In the genomic region with DNA sequence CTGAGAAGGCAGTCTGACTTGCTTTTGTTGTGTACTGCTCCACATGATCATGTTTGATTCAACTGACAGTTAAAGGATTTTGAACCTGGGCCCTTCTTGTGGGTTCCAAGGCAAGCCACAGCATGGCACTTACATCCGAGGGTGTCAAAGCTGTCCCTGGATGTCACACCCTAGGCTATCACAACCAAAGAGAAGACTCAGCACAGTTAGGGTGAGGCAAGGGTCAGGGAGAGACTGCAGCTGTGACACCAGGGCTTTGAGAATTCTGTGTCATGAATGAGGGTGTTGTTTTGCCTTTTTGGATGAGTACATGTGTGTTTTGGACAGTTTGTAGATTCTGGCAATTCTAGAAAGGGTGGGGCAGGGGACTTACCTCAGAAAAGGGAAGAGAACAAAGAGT, we compare ENCODE assay signal across 16 cellular contexts. TPM values are rescaled to one million over a fixed set of nuclear protein-coding genes. Genes with fewer than 3 reads are reported as not detected.
DNase-seq lines count a peak whose midpoint lies in the region; ATAC-seq, FAIRE-seq and TF ChIP-seq lines count a peak whose summit lies in the region.
"Had no signal": no experiment of that assay in that cellular context is flagged by ENCODE, and none has a peak within 500 bp of the region (broad histone marks: within the 10 kb centered on the region; RNA-seq: fewer than 3 reads in every experiment).

No MANE protein-coding gene starts in this region.

- no peak for TF ChIP-seq POLR2A in K562 (conservative IDR thresholded peaks at IDR 0.05)

- peak overlapping the region; percentile 51 for H3K9ac ChIP-seq in DND-41 (ENCODE audit: low read depth, low read length)
- H3K9ac ChIP-seq in MM.1S (ENCODE audit: low read length): 0 out of 2 replicates have a peak overlapping the region, but pooled peaks have one; percentile 5
- peak overlapping the region; percentile 17 to 57; a peak in 2 of 4 replicates for H3K9ac ChIP-seq in K562 (ENCODE audit: insufficient read depth in 1 of 2, low read depth in 2 of 2, low read length in 2 of 2)

- 10% methylated on average over 1 of the region's 1 CpG for WGBS in K562 (ENCODE audit: insufficient coverage, low coverage, missing lambda C conversion rate)

- H3K36me3 ChIP-seq in DND-41 (ENCODE audit: insufficient read depth, low read length) (no peaks in the 10 kb centered on the region), MM.1S (replicated peaks; ENCODE audit: insufficient read depth, low read length) (no peaks in the 10 kb centered on the region), K562 (ENCODE audit: control insufficient read depth, insufficient read depth, low read length) (no peaks in the 10 kb centered on the region)
- no peaks in the 10 kb centered on the region for H3K36me3 ChIP-seq in naive thymus-derived CD4-positive, alpha-beta T cell (ENCODE audit: control insufficient read depth in 2 of 3, insufficient read depth in 3 of 3, low read length in 3 of 3)
- H3K36me3 ChIP-seq: brain microvascular endothelial cell, prostate gland had no signal

- H3K4me2 ChIP-seq in DND-41 (ENCODE audit: insufficient read depth, low read length) (peak overlapping the region; percentile 61), MM.1S (ENCODE audit: low read depth, low read length) (peak overlapping the region; percentile 60; the same call in 1 of the 2 replicates), K562 (ENCODE audit: insufficient read depth, low read length) (no peak overlapping the region; the same call in 1 of the 2 replicates)

- peak overlapping the region; percentile 55 for H2AFZ ChIP-seq in DND-41 (ENCODE audit: low read depth, low read length)
- peak overlapping the region; percentile 63 for H2AFZ ChIP-seq in MM.1S (ENCODE audit: low read length)
- H2AFZ ChIP-seq in K562 (ENCODE audit: low read depth, low read length): peak overlapping the region; percentile 61

- peaks cover 63% of the 10 kb centered on the region for H3K4me1 ChIP-seq in DND-41 (ENCODE audit: insufficient read depth, low read length)
- H3K4me1 ChIP-seq in MM.1S (ENCODE audit: low read length): peaks cover 27% of the 10 kb centered on the region
- H3K4me1 ChIP-seq in K562 (replicated peaks in 1 of 2; ENCODE audit: control insufficient read depth in 2 of 2, insufficient read depth in 2 of 2, low read length in 2 of 2): peaks cover 8 to 40% of the 10 kb centered on the region in 2 experiments; a peak in 4 of 5 replicates
- peaks cover 0 to 18% of the 10 kb centered on the region in 2 donors for H3K4me1 ChIP-seq in naive thymus-derived CD4-positive, alpha-beta T cell (ENCODE audit: control insufficient read depth in 2 of 2, insufficient read depth in 2 of 2, low read length in 2 of 2)
- H3K4me1 ChIP-seq: prostate gland, testis had no signal

- TF ChIP-seq CTCF in DND-41 (IDR thresholded peaks at IDR 0.05; ENCODE audit: borderline replicate concordance, extremely low read depth, low read length, poor library complexity, severe bottlenecking) (no peak), MM.1S (IDR thresholded peaks at IDR 0.05; ENCODE audit: low read length) (no peak), K562 (IDR thresholded peaks at IDR 0.05 in 2 of 3, conservative IDR thresholded peaks at IDR 0.05 in 1 of 3; ENCODE audit: insufficient read depth in 2 of 3, low read depth in 1 of 3, low read length in 3 of 3) (no peak)

- no peaks in the 10 kb centered on the region for H3K9me2 ChIP-seq in MM.1S (replicated peaks; ENCODE audit: insufficient read depth, low read length)

- H3K9me3 ChIP-seq in DND-41 (ENCODE audit: insufficient read depth, low read length, severe bottlenecking): no peaks in the 10 kb centered on the region
- H3K9me3 ChIP-seq in MM.1S (replicated peaks; ENCODE audit: insufficient read depth, low read length): no peaks in the 10 kb centered on the region
- H3K9me3 ChIP-seq in K562 (replicated peaks; ENCODE audit: control insufficient read depth, insufficient read depth, low read depth, low read length): no peaks in the 10 kb centered on the region
- H3K9me3 ChIP-seq in naive thymus-derived CD4-positive, alpha-beta T cell (ENCODE audit: control insufficient read depth in 2 of 3, low read length in 3 of 3): no peaks in the 10 kb centered on the region
- H3K9me3 ChIP-seq: prostate gland, testis had no signal

- intact Hi-C loops in K562 (cut with micrococcal nuclease): no loop called here
- intact Hi-C loops in naive thymus-derived CD4-positive, alpha-beta T cell (cut with micrococcal nuclease): loop anchor here in 1 of 2 donors (10.0 kb wide), 1 partner anchor 112 kb away; no protein-coding TSS in a partner anchor

- H3K79me2 ChIP-seq in DND-41 (ENCODE audit: insufficient read depth, low read length) (no peaks in the 10 kb centered on the region), MM.1S (ENCODE audit: low read length) (no peaks in the 10 kb centered on the region), K562 (ENCODE audit: control insufficient read depth, insufficient read depth, low read length) (no peaks in the 10 kb centered on the region)

- H3K27ac Mint-ChIP-seq in naive thymus-derived CD4-positive, alpha-beta T cell: peak overlapping the region; percentile 9 to 94 (median 79)

- no TSS peak for BruUV-seq in K562 (replicated peaks; lab: Mats Ljungman, UMichigan)

- peaks cover 12 to 59% (median 33%) of the 10 kb centered on the region in 7 donors for H3K4me1 Mint-ChIP-seq in naive thymus-derived CD4-positive, alpha-beta T cell

- peaks cover 4% of the 10 kb centered on the region; the same call in 1 of the 2 replicates for H3F3A ChIP-seq in MM.1S (ENCODE audit: insufficient read depth, low read length)

- H3K27me3 ChIP-seq in DND-41 (ENCODE audit: insufficient read depth, low read length, poor library complexity) (no peaks in the 10 kb centered on the region), MM.1S (replicated peaks; ENCODE audit: insufficient read depth, low read length) (no peaks in the 10 kb centered on the region), K562 (ENCODE audit: control insufficient read depth in 2 of 2, insufficient read depth in 2 of 2, low read length in 2 of 2) (no peaks in the 10 kb centered on the region)
- no peaks in the 10 kb centered on the region for H3K27me3 ChIP-seq in naive thymus-derived CD4-positive, alpha-beta T cell (ENCODE audit: control insufficient read depth in 2 of 2, insufficient read depth in 2 of 2, low read length in 2 of 2)
- H3K27me3 ChIP-seq: brain microvascular endothelial cell, testis had no signal

- peaks cover 0 to 7% (median 0%) of the 10 kb centered on the region in 11 donors for H3K9me3 Mint-ChIP-seq in naive thymus-derived CD4-positive, alpha-beta T cell

- peak overlapping the region; percentile 2 to 65 (median 52) for H3K4me3 Mint-ChIP-seq in naive thymus-derived CD4-positive, alpha-beta T cell

- DNase-seq in DND-41 (peak; percentile 87), MM.1S (peak; percentile 44), K562 (ENCODE audit: extremely low read depth in 1 of 4, low spot score in 3 of 4) (peak in 2 of 4 experiments; percentile 36 to 37), retina (no peak), SIG-M5 (lab: John Stamatoyannopoulos, UW) (no peak)
- peak in 6 of 9 donors; percentile 34 to 66 (median 54) for DNase-seq in naive thymus-derived CD4-positive, alpha-beta T cell
- DNase-seq in activated effector memory CD4-positive, alpha-beta T cell treated with anti-CD3 and anti-CD28 coated beads, Interleukin-2, amount 50 U/mL, for 16 hours: no peak
- DNase-seq: brain microvascular endothelial cell, midbrain, NCI-H69, testis had no signal

- CTCF ChIA-PET in K562 (lab: Yijun Ruan, JAX; ENCODE audit: low intra/inter-chr PET ratio): no interaction called here
- CTCF ChIA-PET in naive thymus-derived CD4-positive, alpha-beta T cell (lab: Charles Lee): interaction anchor here (0.7 kb wide), 1 partner anchor 30 kb away, joined by 4 read pairs; no protein-coding TSS in a partner anchor

- POLR2A ChIA-PET in K562 (lab: Yijun Ruan, JAX): interaction anchor here (0.8 to 0.9 kb wide), 2 partner anchors 10 to 55 kb away, joined by 3 to 6 read pairs; no protein-coding TSS in a partner anchor
- POLR2A ChIA-PET in naive thymus-derived CD4-positive, alpha-beta T cell (lab: Charles Lee): interaction anchor here (0.7 to 0.9 kb wide), 2 partner anchors 10 to 81 kb away, joined by 3 read pairs; no protein-coding TSS in a partner anchor

- FAIRE-seq in K562 (lab: Jason Lieb, UNC): peak; percentile 65
- FAIRE-seq: D721Med, H1 had no signal

- peaks cover 0 to 7% (median 0%) of the 10 kb centered on the region in 5 donors for H3K36me3 Mint-ChIP-seq in naive thymus-derived CD4-positive, alpha-beta T cell

- no peaks in the 10 kb centered on the region for H3K9me1 ChIP-seq in K562 (ENCODE audit: control insufficient read depth, insufficient read depth, low read length)

- H3K27ac ChIP-seq in DND-41 (ENCODE audit: low read length) (peak overlapping the region; percentile 78), MM.1S (ENCODE audit: low read length) (no peak overlapping the region), K562 (ENCODE audit: extremely low read depth, low read depth, low read length) (no peak overlapping the region)
- H3K27ac ChIP-seq in naive thymus-derived CD4-positive, alpha-beta T cell (ENCODE audit: low read depth, low read length): no peak overlapping the region
- H3K27ac ChIP-seq: brain microvascular endothelial cell, epithelial cell of prostate, prostate gland, testis had no signal

- no peak for TF ChIP-seq EP300 in K562 (IDR thresholded peaks at IDR 0.05; ENCODE audit: low read length)

- in situ Hi-C loops in K562 (cut with MboI): no loop called here

- peak overlapping the region in 1 of 2 experiments; percentile 44; a peak in 3 of 4 replicates for H3K4me3 ChIP-seq in DND-41 (ENCODE audit: low read depth in 1 of 2, low read length in 2 of 2)
- no peak overlapping the region for H3K4me3 ChIP-seq in MM.1S (ENCODE audit: low read length)
- H3K4me3 ChIP-seq in K562: no peak overlapping the region
- no peak overlapping the region for H3K4me3 ChIP-seq in naive thymus-derived CD4-positive, alpha-beta T cell (ENCODE audit: low read length)
- H3K4me3 ChIP-seq: prostate gland, testis had no signal

- peak; percentile 97 for ATAC-seq in DND-41 (ENCODE audit: insufficient read depth, low read depth)
- ATAC-seq in K562: peak; percentile 26; the same call in 1 of the 3 replicates
- peak; percentile 73 for ATAC-seq in naive thymus-derived CD4-positive, alpha-beta T cell
- no peak for ATAC-seq in HG02678 (IDR thresholded peaks at IDR 0.05; ENCODE audit: unreplicated experiment)

- H4K20me1 ChIP-seq in DND-41 (ENCODE audit: insufficient read depth, low read length) (no peaks in the 10 kb centered on the region), MM.1S (ENCODE audit: insufficient read depth, low read length) (no peaks in the 10 kb centered on the region), K562 (replicated peaks; ENCODE audit: control insufficient read depth, insufficient read depth, low read length) (no peaks in the 10 kb centered on the region)

- H3K27me3 Mint-ChIP-seq in naive thymus-derived CD4-positive, alpha-beta T cell: peaks cover 0 to 2% (median 0%) of the 10 kb centered on the region in 5 donors

- TF ChIP-seq RAD21 in K562 (CRISPR knock-in tag; conservative IDR thresholded peaks at IDR 0.05 in 1 of 2, IDR thresholded peaks at IDR 0.05 in 1 of 2): no peak

RNA-seq across cellular contexts. Expression of a gene that starts 37.8 kb away (rescaled TPM):
- 16.4 and 77.7 TPM in 2 replicates for total RNA-seq in K562 (2011; cell fraction: chromatin; rRNA removed; ENCODE audit: low replicate concordance)
- 11.0 and 16.2 TPM in 2 replicates for total RNA-seq in K562 (2011; cell fraction: nucleolus; rRNA removed)
- total RNA-seq in K562 (2011; cell fraction: nucleoplasm; rRNA removed): 31.3 and 61.9 TPM in 2 replicates
- 7.2 and 9.2 TPM in 2 replicates for total RNA-seq in K562 (2014; rRNA removed)
- total RNA-seq in K562 (2014; rRNA removed; fragmentation: Illumina TruSeq; extraction: Trizol): 20.1 and 24.4 TPM in 2 replicates
- total RNA-seq in K562 (2015; rRNA removed; fragmentation: Illumina TruSeq; extraction: Trizol): 17.1 and 19.4 TPM in 2 replicates
- total RNA-seq in K562 (2021): 17.6 and 23.5 TPM in 2 replicates
- polyA plus RNA-seq in K562 (2011; rRNA removed): 29.5 and 30.6 TPM in 2 replicates
- 10.0 and 21.1 TPM in 2 replicates for polyA plus RNA-seq in K562 (2011; cell fraction: cytosol; rRNA removed)
- polyA plus RNA-seq in K562 (2011; cell fraction: nucleus; rRNA removed): 27.1 and 38.8 TPM in 2 replicates
- polyA plus RNA-seq in K562 (2012): 13.6 and 33.7 TPM in 2 replicates
- polyA plus RNA-seq in K562 (2014; fragmentation: Illumina TruSeq; extraction: Trizol): 26.8 and 33.2 TPM in 2 replicates
- 1 to 10 TPM; 7.3 to 7.7 TPM for polyA plus RNA-seq in K562 (2014; fragmentation: Nextera tagmentation; extraction: Ambion mirVana)
- 30.4 and 31.6 TPM in 2 replicates for polyA plus RNA-seq in K562 (2014; rRNA removed)
- 44.2 and 52.3 TPM in 2 replicates for polyA minus RNA-seq in K562 (2011; rRNA and poly(A)+ RNA removed)
- 11.2 and 14.7 TPM in 2 replicates for polyA minus RNA-seq in K562 (2011; cell fraction: cytosol; rRNA and poly(A)+ RNA removed)
- polyA minus RNA-seq in K562 (2011; cell fraction: nucleus; rRNA and poly(A)+ RNA removed): 63.7 and 116 TPM in 2 replicates
- total RNA-seq in naive thymus-derived CD4-positive, alpha-beta T cell: 10 to 100 TPM; 17.3 to 52.5 (median 23.5) TPM
- 1 to 10 TPM; 3.6 to 8.0 TPM for polyA plus RNA-seq in naive thymus-derived CD4-positive, alpha-beta T cell

Comparison
In these comparisons a context has a peak if more than half of its experiments do, and no peak if none do; other contexts are left out.
1. DNase-seq: peak in DND-41 (single experiment), MM.1S (single experiment) and naive thymus-derived CD4-positive, alpha-beta T cell (6 of 9); none in activated effector memory CD4-positive, alpha-beta T cell treated with anti-CD3 and anti-CD28 coated beads, Interleukin-2, amount 50 U/mL, for 16 hours (single experiment), retina (single experiment) and SIG-M5 (single experiment).
2. Peak in every context shown above with its lines, with median percentiles within 50 percentile points of each other: H2AFZ ChIP-seq and H3K9ac ChIP-seq.